Comparison of ENCODE assay signal across 1 cellular context in the genomic region with DNA sequence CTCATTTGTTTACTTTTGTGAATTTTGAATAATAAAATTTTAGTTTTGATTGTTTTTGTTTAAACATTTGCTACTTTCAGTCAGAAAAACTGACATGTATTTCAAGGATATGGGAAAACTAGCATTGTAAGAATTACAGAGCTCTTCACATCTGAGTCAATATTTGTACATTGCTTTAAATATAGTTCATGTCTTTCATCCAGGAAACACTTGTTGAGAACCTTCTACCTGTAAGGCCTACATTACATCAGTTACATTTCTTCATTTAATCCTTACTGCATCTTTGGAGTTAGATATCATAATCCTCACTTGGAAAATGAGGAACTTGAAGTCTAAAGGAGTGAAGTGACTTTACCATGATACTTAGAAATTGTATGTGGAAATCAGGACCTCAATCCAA.
A peak's percentile ranks its signal among the peaks of the same experiment; 100 is the strongest.
TF ChIP-seq lines count a peak whose summit lies in the region.

No MANE protein-coding gene starts in this region.

TF ChIP-seq in HEK293, 187 proteins besides CTCF, POLR2A, EP300 and RAD21:
- TF ChIP-seq ZNF704 (tag by site-specific recombination; IDR thresholded peaks at IDR 0.05) (no peak), SCRT2 (tag by site-specific recombination; IDR thresholded peaks at IDR 0.05) (peak; percentile 60)
